In the genomic region with DNA sequence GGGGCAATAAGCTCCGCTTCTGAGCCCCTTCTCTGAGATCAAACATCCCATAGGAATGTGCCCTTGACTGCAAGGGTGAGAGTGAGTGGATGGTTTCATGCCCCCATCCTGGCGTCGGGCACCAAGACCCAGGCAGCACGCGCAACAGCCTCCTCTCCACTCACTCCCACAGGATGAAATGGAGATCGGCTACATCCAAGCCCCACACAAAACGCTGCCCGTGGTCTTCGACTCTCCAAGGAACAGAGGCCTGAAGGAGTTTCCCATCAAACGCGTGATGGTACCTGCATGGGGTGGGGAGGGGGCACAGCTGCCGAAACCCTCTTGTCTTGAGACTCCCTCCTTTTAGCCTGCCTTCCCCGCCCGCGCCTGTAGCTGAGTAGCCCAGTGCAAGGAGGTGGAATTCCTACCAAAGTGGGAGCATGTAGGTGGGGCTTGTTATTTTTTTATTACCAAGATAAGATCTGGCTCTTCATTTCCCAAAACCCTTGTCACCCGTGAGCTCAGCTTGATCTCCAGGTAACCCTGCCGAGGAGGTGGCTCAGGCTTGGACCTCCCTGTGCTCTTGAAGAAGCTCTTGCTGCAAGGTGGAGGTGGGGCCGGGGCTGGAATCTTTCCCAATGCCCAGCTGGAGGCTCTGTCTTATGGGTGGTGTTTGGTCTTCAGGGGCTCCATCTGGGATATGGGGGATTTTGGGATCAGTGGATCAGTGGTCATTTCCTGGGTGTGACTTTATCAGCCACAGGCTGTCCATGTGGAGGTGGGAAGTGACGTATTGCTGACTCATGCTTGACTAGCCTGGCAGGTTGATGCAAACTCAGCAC, we compare ENCODE assay signal across 15 cellular contexts. TPM values are rescaled to one million over a fixed set of nuclear protein-coding genes. Genes with fewer than 3 reads are reported as not detected.
DNase-seq lines count a peak whose midpoint lies in the region; ATAC-seq, FAIRE-seq and TF ChIP-seq lines count a peak whose summit lies in the region.
"Had no signal": no experiment of that assay in that cellular context is flagged by ENCODE, and none has a peak within 500 bp of the region (broad histone marks: within the 10 kb centered on the region; RNA-seq: fewer than 3 reads in every experiment).

No MANE protein-coding gene starts in this region.

- peak; percentile 51 for DNase-seq in H54 (ENCODE audit: insufficient read length, low spot score)
- DNase-seq in RKO (ENCODE audit: low spot score): peak; percentile 72
- DNase-seq in fibroblast of mammary gland (ENCODE audit: low read depth): peak; percentile 59
- DNase-seq in small intestine: peak; percentile 9
- no peak for DNase-seq in left colon
- no peak for DNase-seq in stimulated activated CD4-positive, alpha-beta T cell treated with anti-CD3 and anti-CD28 coated beads, Interleukin-4, amount 100 ng/mL, for 24 hours
- DNase-seq: activated naive CD8-positive, alpha-beta T cell treated with anti-CD3 and anti-CD28 coated beads, Interleukin-2, amount 50 U/mL, for 24 hours; Calu3; effector CD8-positive, alpha-beta T cell; hippocampal formation; Kasumi-1; T-helper 9 cell had no signal

- H3K36me3 ChIP-seq in small intestine (ENCODE audit: control insufficient read depth in 2 of 2, insufficient read depth in 2 of 2, low read length in 2 of 2): no peaks in the 10 kb centered on the region
- H3K36me3 ChIP-seq: Peyer's patch had no signal

- TF ChIP-seq CTCF in fibroblast of mammary gland (conservative IDR thresholded peaks at IDR 0.05; ENCODE audit: control insufficient read depth, insufficient read depth, low read depth, low read length): no peak

- no peak for TF ChIP-seq POLR2A in H54 (IDR thresholded peaks at IDR 0.05; ENCODE audit: low read depth, low read length)

- WGBS in small intestine, 3 donors: 62 to 71% (median 68%) methylated on average over 19 of the region's 19 CpGs

- H3K4me3 ChIP-seq in fibroblast of mammary gland (ENCODE audit: control insufficient read depth, low read depth, low read length) (no peak overlapping the region), small intestine (ENCODE audit: low read depth in 1 of 2, low read length in 2 of 2) (no peak overlapping the region)
- H3K4me3 ChIP-seq: Peyer's patch had no signal

- H3K27me3 ChIP-seq in small intestine (ENCODE audit: control insufficient read depth in 2 of 2, insufficient read depth in 2 of 2, low read length in 2 of 2): peaks cover 0 to 2% of the 10 kb centered on the region in 2 donors
- H3K27me3 ChIP-seq: Peyer's patch had no signal

- FAIRE-seq in H54 (lab: Jason Lieb, UNC) (no peak), small intestine (lab: Jason Lieb, UNC) (no peak)

- ATAC-seq in left colon (no peak), GM18861 (IDR thresholded peaks at IDR 0.05; ENCODE audit: unreplicated experiment) (no peak)
- ATAC-seq: activated naive CD8-positive, alpha-beta T cell treated with anti-CD3 and anti-CD28 coated beads, Interleukin-2, amount 50 U/mL, for 24 hours had no signal

- intact Hi-C loops in left colon (cut with DNase I, micrococcal nuclease): no loop called here

- H3K27ac ChIP-seq in small intestine (ENCODE audit: low read depth in 1 of 2, low read length in 1 of 2): no peak overlapping the region
- H3K27ac ChIP-seq: Peyer's patch had no signal

- H3K9me3 ChIP-seq in small intestine (ENCODE audit: control insufficient read depth, low read depth): no peaks in the 10 kb centered on the region
- H3K9me3 ChIP-seq: Peyer's patch had no signal

- no peaks in the 10 kb centered on the region for H3K4me1 ChIP-seq in small intestine (ENCODE audit: control insufficient read depth in 2 of 2, insufficient read depth in 1 of 2, low read depth in 1 of 2, low read length in 1 of 2)
- H3K4me1 ChIP-seq: Peyer's patch had no signal

RNA-seq across cellular contexts. Expression of a gene that starts 24.0 kb away (rescaled TPM):
- polyA plus RNA-seq in small intestine: not detected
- not detected for total RNA-seq in left colon
- total RNA-seq: Calu3, Peyer's patch, subcutaneous adipose tissue had no signal

RNA-seq across cellular contexts. Expression of a gene that starts 40.0 kb away (rescaled TPM):
- under 1 TPM in 1 of 3 donors, not detected in 2; 0.03 TPM for polyA plus RNA-seq in small intestine
- total RNA-seq in left colon: not detected
- total RNA-seq: Calu3, Peyer's patch had no signal

Comparison
In these comparisons a context has a peak if more than half of its experiments do, and no peak if none do; other contexts are left out.
1. DNase-seq: peak in H54 (single experiment), RKO (single experiment), fibroblast of mammary gland (single experiment) and small intestine (single experiment); none in left colon (0 of 2) and stimulated activated CD4-positive, alpha-beta T cell treated with anti-CD3 and anti-CD28 coated beads, Interleukin-4, amount 100 ng/mL, for 24 hours (single experiment).